ENCODE assay signal across 9 cellular contexts in the genomic region with DNA sequence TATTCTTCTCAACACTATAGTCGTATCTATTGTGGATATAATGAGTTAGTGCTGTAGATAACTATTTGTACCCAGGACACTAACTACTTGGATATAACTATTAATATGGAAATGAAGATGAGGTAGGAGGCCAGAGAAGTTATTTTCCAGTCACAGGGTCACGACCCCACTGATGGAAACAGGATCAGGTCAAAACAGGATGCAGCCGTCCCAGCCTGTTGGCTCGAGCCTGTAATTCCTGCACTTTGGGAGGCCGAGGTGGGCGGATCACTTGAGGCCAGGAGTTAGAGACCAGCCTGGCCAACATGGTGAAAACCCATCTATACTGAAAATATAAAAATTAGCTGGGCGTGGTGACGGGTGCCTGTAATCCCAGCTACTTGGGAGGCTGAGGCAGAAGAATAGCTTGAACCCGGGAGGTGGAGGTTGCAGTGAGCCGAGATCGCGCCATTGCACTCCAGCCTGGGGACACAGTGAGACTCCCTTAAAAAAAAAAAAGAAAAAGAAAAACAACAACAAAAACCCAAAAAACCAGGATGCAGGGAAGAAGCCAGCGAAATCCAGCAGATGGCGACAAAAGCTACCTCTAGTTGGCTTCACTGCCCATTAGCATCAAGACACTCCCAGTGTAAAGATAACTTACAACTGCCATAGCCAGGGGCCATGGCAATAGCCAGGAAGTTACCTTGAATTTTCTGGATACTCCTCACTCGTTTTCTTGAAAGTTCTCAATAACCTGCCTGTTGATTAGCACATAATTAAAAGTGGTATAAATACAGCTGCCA. TPM values are rescaled to one million over a fixed set of nuclear protein-coding genes. Genes with fewer than 3 reads are reported as not detected.
DNase-seq lines count a peak whose midpoint lies in the region; ATAC-seq, FAIRE-seq and TF ChIP-seq lines count a peak whose summit lies in the region.
"Had no signal": no experiment of that assay in that cellular context is flagged by ENCODE, and none has a peak within 500 bp of the region (broad histone marks: within the 10 kb centered on the region; RNA-seq: fewer than 3 reads in every experiment).

No MANE protein-coding gene starts in this region.

- TF ChIP-seq CTCF in CD14-positive monocyte (IDR thresholded peaks at IDR 0.05) (peak; percentile 51), endothelial cell (IDR thresholded peaks at IDR 0.05; ENCODE audit: unreplicated experiment) (peak; percentile 20)

- H3K36me3 ChIP-seq in small intestine (ENCODE audit: control insufficient read depth in 2 of 2, insufficient read depth in 2 of 2, low read length in 2 of 2): no peaks in the 10 kb centered on the region
- H3K36me3 ChIP-seq: Peyer's patch had no signal

- H3K27ac Mint-ChIP-seq in CD14-positive monocyte: no peak overlapping the region
- no peak overlapping the region for H3K27ac Mint-ChIP-seq in endothelial cell (ENCODE audit: unreplicated experiment)

- ATAC-seq in GM18861 (IDR thresholded peaks at IDR 0.05; ENCODE audit: unreplicated experiment): peak; percentile 60
- no peak for ATAC-seq in HG03097 (IDR thresholded peaks at IDR 0.05; ENCODE audit: low FRiP score, unreplicated experiment)

- intact Hi-C loops in CD14-positive monocyte (cut with micrococcal nuclease): no loop called here

- H3K9me3 ChIP-seq in small intestine (ENCODE audit: control insufficient read depth, low read depth): no peaks in the 10 kb centered on the region
- H3K9me3 ChIP-seq: Peyer's patch had no signal

- H3K4me1 ChIP-seq in small intestine (ENCODE audit: control insufficient read depth in 2 of 2, insufficient read depth in 1 of 2, low read depth in 1 of 2, low read length in 1 of 2): no peaks in the 10 kb centered on the region
- H3K4me1 ChIP-seq: Peyer's patch had no signal

- H3K36me3 Mint-ChIP-seq in CD14-positive monocyte: no peaks in the 10 kb centered on the region
- H3K36me3 Mint-ChIP-seq in endothelial cell (ENCODE audit: low read depth, unreplicated experiment): no peaks in the 10 kb centered on the region

- no peak for FAIRE-seq in small intestine (lab: Jason Lieb, UNC)

- H3K4me1 Mint-ChIP-seq in CD14-positive monocyte (no peaks in the 10 kb centered on the region), endothelial cell (ENCODE audit: unreplicated experiment) (no peaks in the 10 kb centered on the region)

- peaks cover 4 to 15% (median 10%) of the 10 kb centered on the region in 3 donors for H3K27me3 Mint-ChIP-seq in CD14-positive monocyte (ENCODE audit: low read depth in 3 of 3)
- H3K27me3 Mint-ChIP-seq in endothelial cell (ENCODE audit: unreplicated experiment): no peaks in the 10 kb centered on the region

- 42 to 49% (median 42%) methylated on average over 15 of the region's 15 CpGs for WGBS in small intestine, 3 donors

- no peak overlapping the region for H3K4me3 ChIP-seq in small intestine (ENCODE audit: low read depth in 1 of 2, low read length in 2 of 2)
- H3K4me3 ChIP-seq: Peyer's patch had no signal

- no peak overlapping the region for H3K27ac ChIP-seq in small intestine (ENCODE audit: low read depth in 1 of 2, low read length in 1 of 2)
- H3K27ac ChIP-seq: Peyer's patch had no signal

- H3K27me3 ChIP-seq in small intestine (ENCODE audit: control insufficient read depth in 2 of 2, insufficient read depth in 2 of 2, low read length in 2 of 2): no peaks in the 10 kb centered on the region
- H3K27me3 ChIP-seq: Peyer's patch had no signal

- DNase-seq in CD14-positive monocyte (ENCODE audit: low spot score) (no peak), NCI-H748 (lab: John Stamatoyannopoulos, UW; ENCODE audit: unreplicated experiment) (peak; percentile 74), endothelial cell (ENCODE audit: low spot score) (no peak), small intestine (peak; percentile 30), C1 segment of cervical spinal cord (lab: John Stamatoyannopoulos, UW) (no peak), activated gamma-delta T cell treated with Interleukin-2 at 50 U/mL for 16 hours (no peak)

- H3K9me3 Mint-ChIP-seq in CD14-positive monocyte: no peaks in the 10 kb centered on the region
- no peaks in the 10 kb centered on the region for H3K9me3 Mint-ChIP-seq in endothelial cell (ENCODE audit: unreplicated experiment)

- H3K4me3 Mint-ChIP-seq in CD14-positive monocyte: no peak overlapping the region
- H3K4me3 Mint-ChIP-seq in endothelial cell (ENCODE audit: unreplicated experiment): no peak overlapping the region

RNA-seq across cellular contexts. Expression of gene NKAP, which starts 37.9 kb away (rescaled TPM):
- 1 to 10 TPM; 2.0 to 2.9 TPM for polyA plus RNA-seq in CD14-positive monocyte
- total RNA-seq in endothelial cell (ENCODE audit: unreplicated experiment): 7.5 TPM
- polyA plus RNA-seq in small intestine: 1 to 10 TPM; 4.9 to 5.0 (median 4.9) TPM

Comparison
In these comparisons a context has a peak if more than half of its experiments do, and no peak if none do; other contexts are left out.
1. DNase-seq: peak in NCI-H748 (single experiment) and small intestine (single experiment); none in CD14-positive monocyte (single experiment), endothelial cell (single experiment), C1 segment of cervical spinal cord (0 of 14) and activated gamma-delta T cell treated with Interleukin-2 at 50 U/mL for 16 hours (single experiment).